Comparison of ENCODE assay signal across 1 cellular context in genomic region chr22:30747493-30747892, GRCh38.
TF ChIP-seq lines count a peak whose summit lies in the region.

No MANE protein-coding gene starts in this region.

TF ChIP-seq in HCT116, 20 proteins besides CTCF, POLR2A, EP300 and RAD21 (continued from another document):
- TF ChIP-seq ZBTB33 (IDR thresholded peaks at IDR 0.05; ENCODE audit: extremely low read depth, insufficient replicate concordance, low read length), result no peak
- TF ChIP-seq CEBPB (IDR thresholded peaks at IDR 0.05; ENCODE audit: low read depth), result no peak
- TF ChIP-seq CBX3 (IDR thresholded peaks at IDR 0.05; ENCODE audit: low read depth), result no peak
TF ChIP-seq in HCT116: peak in this region for 0.
